Comparison of ENCODE assay signal across 9 cellular contexts in genomic region chr9:110021891-110022290, GRCh38.
A peak's percentile ranks its signal among the peaks of the same experiment; 100 is the strongest.
DNase-seq lines count a peak whose midpoint lies in the region; ATAC-seq and TF ChIP-seq lines count a peak whose summit lies in the region.
"Had no signal": no experiment of that assay in that cellular context is flagged by ENCODE, and none has a peak within 500 bp of the region (broad histone marks: within the 10 kb centered on the region; RNA-seq: fewer than 3 reads in every experiment).

No MANE protein-coding gene starts in this region.

- intact Hi-C loops in activated naive CD4-positive, alpha-beta T cell treated with anti-CD3 and anti-CD28 coated beads for 36 hours (cut with micrococcal nuclease) = loop anchor here (1.0 kb wide), 2 partner anchors 26 to 48 kb away; no protein-coding TSS in a partner anchor

- peak; percentile 94 for ATAC-seq in HG02973 (IDR thresholded peaks at IDR 0.05; ENCODE audit: unreplicated experiment)
- peak; percentile 98 for ATAC-seq in stimulated activated memory B cell treated with anti-CD40 and anti-IgM and Interleukin-4, amounts not matched to agents 10 μg/mL and 1 μg/mL and 100 μg/mL, for 72 hours

- no peaks in the 10 kb centered on the region for H3K27me3 ChIP-seq in tibial nerve

- no peak overlapping the region for H3K4me3 Mint-ChIP-seq in activated naive CD4-positive, alpha-beta T cell treated with anti-CD3 and anti-CD28 coated beads for 36 hours
- H3K4me3 Mint-ChIP-seq in stimulated activated memory B cell treated with anti-CD40 and anti-IgM and Interleukin-4, amounts not matched to agents 10 μg/mL and 1 μg/mL and 100 μg/mL, for 72 hours = peak overlapping the region; percentile 56
- H3K4me3 Mint-ChIP-seq in glutamatergic neuron (ENCODE audit: unreplicated experiment) = no peak overlapping the region

- peak overlapping the region; percentile 37 for H3K27ac Mint-ChIP-seq in activated naive CD4-positive, alpha-beta T cell treated with anti-CD3 and anti-CD28 coated beads for 36 hours
- peak overlapping the region; percentile 82 for H3K27ac Mint-ChIP-seq in stimulated activated memory B cell treated with anti-CD40 and anti-IgM and Interleukin-4, amounts not matched to agents 10 μg/mL and 1 μg/mL and 100 μg/mL, for 72 hours
- H3K27ac Mint-ChIP-seq in glutamatergic neuron (ENCODE audit: unreplicated experiment) = no peak overlapping the region

- no peaks in the 10 kb centered on the region for H3K36me3 Mint-ChIP-seq in activated naive CD4-positive, alpha-beta T cell treated with anti-CD3 and anti-CD28 coated beads for 36 hours (ENCODE audit: low read depth)
- H3K36me3 Mint-ChIP-seq in stimulated activated memory B cell treated with anti-CD40 and anti-IgM and Interleukin-4, amounts not matched to agents 10 μg/mL and 1 μg/mL and 100 μg/mL, for 72 hours = no peaks in the 10 kb centered on the region
- no peaks in the 10 kb centered on the region for H3K36me3 Mint-ChIP-seq in glutamatergic neuron (ENCODE audit: unreplicated experiment)

- peak overlapping the region in 1 of 4 donors; percentile 34 for H3K27ac ChIP-seq in tibial nerve
- H3K27ac ChIP-seq: epithelial cell of prostate had no signal

- WGBS in tibial nerve, 2 donors = 65 to 78% methylated on average over 2 of the region's 2 CpGs

- H3K9me3 Mint-ChIP-seq in activated naive CD4-positive, alpha-beta T cell treated with anti-CD3 and anti-CD28 coated beads for 36 hours = no peaks in the 10 kb centered on the region
- H3K9me3 Mint-ChIP-seq in stimulated activated memory B cell treated with anti-CD40 and anti-IgM and Interleukin-4, amounts not matched to agents 10 μg/mL and 1 μg/mL and 100 μg/mL, for 72 hours = no peaks in the 10 kb centered on the region
- H3K9me3 Mint-ChIP-seq in glutamatergic neuron (ENCODE audit: unreplicated experiment) = no peaks in the 10 kb centered on the region

- H3K4me1 ChIP-seq in tibial nerve = peaks cover 0 to 5% (median under 1%) of the 10 kb centered on the region in 4 donors

- H3K4me1 Mint-ChIP-seq in activated naive CD4-positive, alpha-beta T cell treated with anti-CD3 and anti-CD28 coated beads for 36 hours (ENCODE audit: low read depth) = peaks cover 9% of the 10 kb centered on the region
- H3K4me1 Mint-ChIP-seq in stimulated activated memory B cell treated with anti-CD40 and anti-IgM and Interleukin-4, amounts not matched to agents 10 μg/mL and 1 μg/mL and 100 μg/mL, for 72 hours = peaks cover 28% of the 10 kb centered on the region
- no peaks in the 10 kb centered on the region for H3K4me1 Mint-ChIP-seq in glutamatergic neuron (ENCODE audit: low read depth, unreplicated experiment)

- CTCF ChIA-PET in activated naive CD4-positive, alpha-beta T cell treated with anti-CD3 and anti-CD28 coated beads for 36 hours (lab: Charles Lee) = interaction anchor here (0.6 kb wide), 1 partner anchor 551 kb away, joined by 3 read pairs; no protein-coding TSS in a partner anchor

- TF ChIP-seq EP300 in tibial nerve (IDR thresholded peaks at IDR 0.05) = no peak

- no peaks in the 10 kb centered on the region for H3K36me3 ChIP-seq in tibial nerve

- H3K9me3 ChIP-seq in tibial nerve = no peaks in the 10 kb centered on the region

- H3K4me3 ChIP-seq in tibial nerve = no peak overlapping the region

- TF ChIP-seq POLR2A in tibial nerve (IDR thresholded peaks at IDR 0.05) = no peak

- peak; percentile 12 for DNase-seq in activated naive CD4-positive, alpha-beta T cell treated with anti-CD3 and anti-CD28 coated beads for 36 hours
- DNase-seq in activated naive CD4-positive, alpha-beta T cell (lab: John Stamatoyannopoulos, UW) = no peak
- peak; percentile 42 for DNase-seq in SKM-1 (lab: John Stamatoyannopoulos, UW; ENCODE audit: unreplicated experiment)
- no peak for DNase-seq in 8988T
- DNase-seq in tibial nerve (ENCODE audit: low spot score in 2 of 2) = no peak
- DNase-seq in glutamatergic neuron = no peak

- no peaks in the 10 kb centered on the region for H3K27me3 Mint-ChIP-seq in activated naive CD4-positive, alpha-beta T cell treated with anti-CD3 and anti-CD28 coated beads for 36 hours (ENCODE audit: low read depth)
- H3K27me3 Mint-ChIP-seq in stimulated activated memory B cell treated with anti-CD40 and anti-IgM and Interleukin-4, amounts not matched to agents 10 μg/mL and 1 μg/mL and 100 μg/mL, for 72 hours = no peaks in the 10 kb centered on the region
- H3K27me3 Mint-ChIP-seq in glutamatergic neuron (ENCODE audit: unreplicated experiment) = no peaks in the 10 kb centered on the region

- no peak for TF ChIP-seq CTCF in tibial nerve (IDR thresholded peaks at IDR 0.05)
- TF ChIP-seq CTCF in glutamatergic neuron (IDR thresholded peaks at IDR 0.05; ENCODE audit: partially characterized antibody, unreplicated experiment) = no peak

Comparison
In these comparisons a context has a peak if more than half of its experiments do, and no peak if none do; other contexts are left out.
1. DNase-seq: peak in activated naive CD4-positive, alpha-beta T cell treated with anti-CD3 and anti-CD28 coated beads for 36 hours (single experiment) and SKM-1 (single experiment); none in activated naive CD4-positive, alpha-beta T cell (0 of 4), 8988T (single experiment), tibial nerve (0 of 2) and glutamatergic neuron (single experiment).